Comparison of ENCODE assay signal across 26 cellular contexts in the genomic region with DNA sequence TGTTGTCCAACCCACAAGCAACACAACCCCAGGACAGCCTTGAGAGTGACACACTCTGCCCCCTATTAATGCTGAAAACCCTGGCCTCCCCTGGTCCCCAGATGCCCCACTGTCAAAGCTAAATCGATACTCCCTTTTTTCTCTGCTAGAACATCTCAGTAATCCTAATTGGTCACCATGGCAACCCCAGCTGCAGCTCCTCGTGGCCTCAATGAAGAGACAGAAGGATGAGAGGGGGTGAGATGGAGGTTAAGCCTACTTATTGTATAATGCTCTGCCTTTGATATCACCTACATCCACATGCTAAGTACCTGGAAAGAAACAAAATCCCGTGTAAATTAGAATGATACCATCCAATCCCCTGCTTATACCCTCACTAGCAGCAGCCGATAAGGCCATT.
DNase-seq lines count a peak whose midpoint lies in the region; ATAC-seq and TF ChIP-seq lines count a peak whose summit lies in the region.
"Had no signal": no experiment of that assay in that cellular context is flagged by ENCODE, and none has a peak within 500 bp of the region (broad histone marks: within the 10 kb centered on the region; RNA-seq: fewer than 3 reads in every experiment).

No MANE protein-coding gene starts in this region.

- H3K4me3 ChIP-seq in BE2C (ENCODE audit: low read depth, low read length) = no peak overlapping the region
- H3K4me3 ChIP-seq: ovary, right atrium auricular region, SJSA1 had no signal

- peaks cover 11% of the 10 kb centered on the region for H3K4me1 Mint-ChIP-seq in glutamatergic neuron (ENCODE audit: low read depth, unreplicated experiment)
- no peaks in the 10 kb centered on the region for H3K4me1 Mint-ChIP-seq in activated T-cell treated with anti-CD3 and anti-CD28 coated beads, Interleukin-2, amount 50 U/mL, for 4 hours (ENCODE audit: low read depth)
- H3K4me1 Mint-ChIP-seq: activated naive CD8-positive, alpha-beta T cell treated with anti-CD3 and anti-CD28 coated beads for 36 hours; naive thymus-derived CD4-positive, alpha-beta T cell had no signal

- H3K9me3 Mint-ChIP-seq in glutamatergic neuron (ENCODE audit: unreplicated experiment) = peaks cover 4% of the 10 kb centered on the region
- no peaks in the 10 kb centered on the region for H3K9me3 Mint-ChIP-seq in activated T-cell treated with anti-CD3 and anti-CD28 coated beads, Interleukin-2, amount 50 U/mL, for 4 hours
- H3K9me3 Mint-ChIP-seq: activated CD8-positive, alpha-beta T cell treated with anti-CD3 and anti-CD28 coated beads for 36 hours; activated naive CD8-positive, alpha-beta T cell treated with anti-CD3 and anti-CD28 coated beads for 36 hours had no signal

- H3K36me3 Mint-ChIP-seq in glutamatergic neuron (ENCODE audit: unreplicated experiment) = no peaks in the 10 kb centered on the region
- no peaks in the 10 kb centered on the region for H3K36me3 Mint-ChIP-seq in activated T-cell treated with anti-CD3 and anti-CD28 coated beads, Interleukin-2, amount 50 U/mL, for 4 hours (ENCODE audit: insufficient read depth)
- H3K36me3 Mint-ChIP-seq: activated naive CD8-positive, alpha-beta T cell treated with anti-CD3 and anti-CD28 coated beads for 36 hours; naive thymus-derived CD4-positive, alpha-beta T cell had no signal

- peak; percentile 17 for DNase-seq in BE2C
- peak; percentile 69 for DNase-seq in NCI-H1105 treated with DMSO at 0.1 percent for 48 hours (lab: John Stamatoyannopoulos, UW)
- peak; percentile 90 for DNase-seq in NCI-H748 (lab: John Stamatoyannopoulos, UW; ENCODE audit: unreplicated experiment)
- peak; percentile 29 for DNase-seq in glutamatergic neuron
- DNase-seq in activated T-cell treated with anti-CD3 and anti-CD28 coated beads, Interleukin-2, amount 50 U/mL, for 4 hours = no peak
- no peak for DNase-seq in NCI-H510A (lab: John Stamatoyannopoulos, UW)
- DNase-seq in AG08395 (ENCODE audit: low spot score) = no peak
- DNase-seq: ACHN; activated CD4-positive, CD25-positive, alpha-beta regulatory T cell treated with anti-CD3 and anti-CD28 coated beads, Interleukin-2, amount 50 U/mL, for 72 hours; activated CD8-positive, alpha-beta T cell treated with anti-CD3 and anti-CD28 coated beads for 36 hours; activated effector memory CD4-positive, alpha-beta T cell treated with Interleukin-2 at 50 U/mL for 16 hours; activated naive CD8-positive, alpha-beta T cell treated with anti-CD3 and anti-CD28 coated beads for 36 hours; C1 segment of cervical spinal cord; cerebellar nuclear complex; naive thymus-derived CD4-positive, alpha-beta T cell; NCI-H1048; ovary; stimulated activated CD4-positive, alpha-beta T cell treated with anti-CD3 and anti-CD28 coated beads, Interleukin-12 subunit alpha, Interleukin-12 subunit beta, amount 100 ng/mL, for 4 hours; stimulated activated CD4-positive, alpha-beta T cell treated with anti-CD3 and anti-CD28 coated beads, Interleukin-4, amount 100 ng/mL, for 4 hours; stimulated activated naive CD4-positive, alpha-beta T cell; T-helper 1 cell had no signal

- TF ChIP-seq CTCF in BE2C (IDR thresholded peaks at IDR 0.05; ENCODE audit: low read depth, low read length) (no peak), glutamatergic neuron (IDR thresholded peaks at IDR 0.05; ENCODE audit: partially characterized antibody, unreplicated experiment) (no peak)

- ATAC-seq in GM18868 (IDR thresholded peaks at IDR 0.05; ENCODE audit: unreplicated experiment) = no peak
- no peak for ATAC-seq in activated T-cell treated with anti-CD3 and anti-CD28 coated beads, Interleukin-2, amount 50 U/mL, for 4 hours
- ATAC-seq: activated CD8-positive, alpha-beta T cell treated with anti-CD3 and anti-CD28 coated beads for 36 hours; HepG2; left lobe of liver; naive thymus-derived CD4-positive, alpha-beta T cell had no signal

- H3K27me3 Mint-ChIP-seq in glutamatergic neuron (ENCODE audit: unreplicated experiment) = peaks cover 9% of the 10 kb centered on the region
- peaks cover 7% of the 10 kb centered on the region for H3K27me3 Mint-ChIP-seq in activated T-cell treated with anti-CD3 and anti-CD28 coated beads, Interleukin-2, amount 50 U/mL, for 4 hours (ENCODE audit: low read depth)
- H3K27me3 Mint-ChIP-seq: activated CD8-positive, alpha-beta T cell treated with anti-CD3 and anti-CD28 coated beads for 36 hours had no signal

- H3K36me3 ChIP-seq in BE2C = no peaks in the 10 kb centered on the region
- H3K36me3 ChIP-seq: ovary, right atrium auricular region, SJSA1 had no signal

- H3K4me3 Mint-ChIP-seq in glutamatergic neuron (ENCODE audit: unreplicated experiment) = no peak overlapping the region
- H3K4me3 Mint-ChIP-seq in activated T-cell treated with anti-CD3 and anti-CD28 coated beads, Interleukin-2, amount 50 U/mL, for 4 hours = no peak overlapping the region
- H3K4me3 Mint-ChIP-seq: activated CD8-positive, alpha-beta T cell treated with anti-CD3 and anti-CD28 coated beads for 36 hours; activated naive CD8-positive, alpha-beta T cell treated with anti-CD3 and anti-CD28 coated beads for 36 hours; naive thymus-derived CD4-positive, alpha-beta T cell had no signal

- H3K4me1 ChIP-seq in BE2C = peaks cover 37% of the 10 kb centered on the region
- H3K4me1 ChIP-seq: right atrium auricular region, SJSA1 had no signal

- peak overlapping the region; percentile 74 for H3K27ac Mint-ChIP-seq in glutamatergic neuron (ENCODE audit: unreplicated experiment)
- H3K27ac Mint-ChIP-seq: activated CD8-positive, alpha-beta T cell treated with anti-CD3 and anti-CD28 coated beads for 36 hours; activated naive CD8-positive, alpha-beta T cell treated with anti-CD3 and anti-CD28 coated beads for 36 hours; naive thymus-derived CD4-positive, alpha-beta T cell had no signal

- H3K27me3 ChIP-seq in BE2C = no peaks in the 10 kb centered on the region
- H3K27me3 ChIP-seq: ovary, right atrium auricular region, SJSA1 had no signal

- H3K9me3 ChIP-seq in BE2C = no peaks in the 10 kb centered on the region
- H3K9me3 ChIP-seq: ovary, right atrium auricular region, SJSA1 had no signal

Comparison
In these comparisons a context has a peak if more than half of its experiments do, and no peak if none do; other contexts are left out.
1. DNase-seq: peak in BE2C (single experiment), NCI-H1105 treated with DMSO at 0.1 percent for 48 hours (single experiment), NCI-H748 (single experiment) and glutamatergic neuron (single experiment); none in activated T-cell treated with anti-CD3 and anti-CD28 coated beads, Interleukin-2, amount 50 U/mL, for 4 hours (single experiment), NCI-H510A (single experiment) and AG08395 (single experiment).